ENCODE assay signal across 21 cellular contexts in genomic region chr10:25028711-25029110, GRCh38. TPM values are rescaled to one million over a fixed set of nuclear protein-coding genes. Genes with fewer than 3 reads are reported as not detected.
"Had no signal": no experiment of that assay in that cellular context is flagged by ENCODE, and none has a peak within 500 bp of the region (broad histone marks: within the 10 kb centered on the region; RNA-seq: fewer than 3 reads in every experiment).

No MANE protein-coding gene starts in this region.

- H3K9me3 ChIP-seq: esophagus squamous epithelium, upper lobe of right lung had no signal

- H3K36me3 ChIP-seq: esophagus squamous epithelium, upper lobe of right lung had no signal

- H3K4me1 ChIP-seq: esophagus squamous epithelium, upper lobe of right lung had no signal

- H3K4me3 ChIP-seq: esophagus squamous epithelium, upper lobe of right lung had no signal

- H3K27ac ChIP-seq: esophagus squamous epithelium, upper lobe of right lung had no signal

- ATAC-seq: activated CD8-positive, alpha-beta T cell treated with anti-CD3 and anti-CD28 coated beads for 36 hours; activated naive CD8-positive, alpha-beta T cell treated with anti-CD3 and anti-CD28 coated beads, Interleukin-2, amount 50 U/mL, for 24 hours; upper lobe of right lung had no signal

- H3K27me3 ChIP-seq: esophagus squamous epithelium, upper lobe of right lung had no signal

- DNase-seq: activated CD4-positive, alpha-beta T cell treated with anti-CD3 and anti-CD28 coated beads, Interleukin-2, amount 10 ng/mL, durations not matched to agents 24 days and 14 days; activated CD8-positive, alpha-beta T cell treated with anti-CD3 and anti-CD28 coated beads for 36 hours; activated effector memory CD4-positive, alpha-beta T cell treated with Interleukin-2 at 50 U/mL for 16 hours; activated naive CD4-positive, alpha-beta T cell treated with anti-CD3 and anti-CD28 coated beads, Interleukin-2, amount 10 ng/mL, durations not matched to agents 7 days and 5 days; activated naive CD8-positive, alpha-beta T cell treated with anti-CD3 and anti-CD28 coated beads, Interleukin-2, amount 50 U/mL, for 24 hours; activated T-cell treated with anti-CD3 and anti-CD28 coated beads, Interleukin-2, amount 50 U/mL, for 1 hour; anterior cingulate cortex; effector CD8-positive, alpha-beta T cell; esophagus squamous epithelium; hypothalamus; islet precursor cell; midbrain; posterior cingulate gyrus; retina; stimulated activated CD4-positive, alpha-beta T cell treated with anti-CD3 and anti-CD28 coated beads, Interleukin-12 subunit alpha, Interleukin-12 subunit beta, amount 100 ng/mL, for 4 hours; stimulated activated CD4-positive, alpha-beta T cell treated with anti-CD3 and anti-CD28 coated beads, Interleukin-1b, Interleukin-23, amount 100 ng/mL, for 48 hours; stimulated activated CD8-positive, alpha-beta memory T cell treated with anti-CD3 and anti-CD28 coated beads, Interleukin-4, amount 100 ng/mL, for 48 hours; stimulated activated naive CD4-positive, alpha-beta T cell; T-helper 1 cell; T-helper 9 cell; upper lobe of right lung had no signal

RNA-seq across cellular contexts. Expression of gene ENKUR, which starts 12.8 kb away (rescaled TPM):
- total RNA-seq: activated CD4-positive, alpha-beta T cell treated with anti-CD3 and anti-CD28 coated beads, Interleukin-2, amount 10 ng/mL, durations not matched to agents 24 days and 14 days; activated CD8-positive, alpha-beta T cell treated with anti-CD3 and anti-CD28 coated beads for 36 hours had no signal
